In the genomic region with DNA sequence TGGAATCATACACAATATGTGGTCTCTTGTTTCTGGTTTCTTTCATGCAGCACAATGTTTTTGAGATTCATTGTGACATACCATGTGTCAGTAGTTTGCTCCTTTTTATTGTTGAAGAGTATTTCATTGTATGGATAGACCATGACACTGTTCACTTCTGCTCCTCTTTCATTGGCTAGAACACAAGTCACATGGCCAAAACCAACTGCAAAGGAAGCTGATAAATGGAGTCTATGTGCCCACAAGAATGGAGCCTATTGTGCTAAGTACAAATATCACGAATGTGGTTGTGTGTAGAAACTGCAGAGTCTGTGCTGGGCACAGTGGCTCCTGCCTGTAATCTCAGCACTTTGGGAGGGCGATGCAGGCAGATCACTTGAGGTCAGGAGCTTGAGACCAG, we compare ENCODE assay signal across 23 cellular contexts.
"Had no signal": no experiment of that assay in that cellular context is flagged by ENCODE, and none has a peak within 500 bp of the region (broad histone marks: within the 10 kb centered on the region; RNA-seq: fewer than 3 reads in every experiment).

No MANE protein-coding gene starts in this region.

- ATAC-seq: Panc1, SK-N-SH treated with all-trans-retinoic acid at 6 μM for 48 hours had no signal

- H3K27ac ChIP-seq: adrenal gland, RWPE1, SJCRH30 had no signal

- H3K27me3 ChIP-seq: adrenal gland, MG63, SJCRH30 had no signal

- H3K9me3 Mint-ChIP-seq: activated CD4-positive, alpha-beta memory T cell treated with anti-CD3 and anti-CD28 coated beads for 36 hours; activated CD4-positive, alpha-beta T cell treated with anti-CD3 and anti-CD28 coated beads, Interleukin-2, amount 10 ng/mL, durations not matched to agents 7 days and 5 days; activated naive CD8-positive, alpha-beta T cell treated with anti-CD3 and anti-CD28 coated beads, Interleukin-2, amount 10 ng/mL, durations not matched to agents 7 days and 5 days; T-helper 1 cell treated with Interleukin-12 subunit alpha and Interleukin-12 subunit beta and Interleukin-4 antibody, amounts not matched to agents 30 μg/mL and 1 μg/mL, for 36 hours had no signal

- H3K36me3 Mint-ChIP-seq: activated CD4-positive, alpha-beta memory T cell treated with anti-CD3 and anti-CD28 coated beads for 36 hours; activated naive CD8-positive, alpha-beta T cell treated with anti-CD3 and anti-CD28 coated beads, Interleukin-2, amount 10 ng/mL, durations not matched to agents 7 days and 5 days had no signal

- DNase-seq: activated CD4-positive, alpha-beta memory T cell treated with anti-CD3 and anti-CD28 coated beads for 36 hours; activated CD4-positive, alpha-beta T cell treated with anti-CD3 and anti-CD28 coated beads for 1 hour; activated CD4-positive, alpha-beta T cell treated with anti-CD3 and anti-CD28 coated beads, Interleukin-2, amount 10 ng/mL, durations not matched to agents 7 days and 5 days; activated CD8-positive, alpha-beta memory T cell treated with anti-CD3 and anti-CD28 coated beads, Interleukin-2, amount 50 U/mL, for 4 hours; activated naive CD4-positive, alpha-beta T cell treated with anti-CD3 and anti-CD28 coated beads, Interleukin-2, amount 50 U/mL, for 16 hours; activated naive CD8-positive, alpha-beta T cell treated with anti-CD3 and anti-CD28 coated beads, Interleukin-2, amount 10 ng/mL, durations not matched to agents 7 days and 5 days; adrenal gland; MG63; MV-4-11; NCI-H1092 treated with DMSO at 0.1 percent for 48 hours; NCI-H1417 treated with DMSO at 0.1 percent for 48 hours; NCI-H1694; NCI-H2029 treated with DMSO at 0.1 percent for 48 hours; NCI-H510A treated with DMSO at 0.1 percent for 48 hours; NCI-H69; NK-92 treated with Interleukin-12 subunit alpha and Interleukin-12 subunit beta, amount 100 ng/mL, for 24 hours; OCI-M1; Right ventricle myocardium superior had no signal

- H3K4me3 Mint-ChIP-seq: activated CD4-positive, alpha-beta memory T cell treated with anti-CD3 and anti-CD28 coated beads for 36 hours; activated CD4-positive, alpha-beta T cell treated with anti-CD3 and anti-CD28 coated beads, Interleukin-2, amount 10 ng/mL, durations not matched to agents 7 days and 5 days; activated naive CD8-positive, alpha-beta T cell treated with anti-CD3 and anti-CD28 coated beads, Interleukin-2, amount 10 ng/mL, durations not matched to agents 7 days and 5 days; T-helper 1 cell treated with Interleukin-12 subunit alpha and Interleukin-12 subunit beta and Interleukin-4 antibody, amounts not matched to agents 30 μg/mL and 1 μg/mL, for 36 hours had no signal

- H3K4me1 ChIP-seq: SJCRH30 had no signal

- H3K9me3 ChIP-seq: adrenal gland, MG63, SJCRH30 had no signal

- H3K36me3 ChIP-seq: adrenal gland, MG63, SJCRH30 had no signal

- H3K4me3 ChIP-seq: adrenal gland, MG63, SJCRH30 had no signal

- H3K4me1 Mint-ChIP-seq: activated CD4-positive, alpha-beta T cell treated with anti-CD3 and anti-CD28 coated beads, Interleukin-2, amount 10 ng/mL, durations not matched to agents 7 days and 5 days; activated naive CD8-positive, alpha-beta T cell treated with anti-CD3 and anti-CD28 coated beads, Interleukin-2, amount 10 ng/mL, durations not matched to agents 7 days and 5 days had no signal

- H3K27ac Mint-ChIP-seq: activated CD4-positive, alpha-beta memory T cell treated with anti-CD3 and anti-CD28 coated beads for 36 hours; activated CD4-positive, alpha-beta T cell treated with anti-CD3 and anti-CD28 coated beads, Interleukin-2, amount 10 ng/mL, durations not matched to agents 7 days and 5 days; activated naive CD8-positive, alpha-beta T cell treated with anti-CD3 and anti-CD28 coated beads, Interleukin-2, amount 10 ng/mL, durations not matched to agents 7 days and 5 days; T-helper 1 cell treated with Interleukin-12 subunit alpha and Interleukin-12 subunit beta and Interleukin-4 antibody, amounts not matched to agents 30 μg/mL and 1 μg/mL, for 36 hours had no signal
